Comparison of ENCODE assay signal across 1 cellular context in genomic region chr13:93635687-93636086, GRCh38.
TF ChIP-seq lines count a peak whose summit lies in the region.

No MANE protein-coding gene starts in this region.

TF ChIP-seq in H1, 55 proteins besides CTCF, POLR2A, EP300 and RAD21:
- no peak for TF ChIP-seq SUZ12 (IDR thresholded peaks at IDR 0.05; ENCODE audit: low read length)
- no peak for TF ChIP-seq SIN3A (conservative IDR thresholded peaks at IDR 0.05 in 1 of 2, IDR thresholded peaks at IDR 0.05 in 1 of 2; ENCODE audit: low read depth in 1 of 2, low read length in 2 of 2)
- TF ChIP-seq TCF12 (IDR thresholded peaks at IDR 0.05; ENCODE audit: low read depth, low read length): no peak
- no peak for TF ChIP-seq CBX8 (IDR thresholded peaks at IDR 0.05; ENCODE audit: borderline replicate concordance, low read depth, low read length)
- TF ChIP-seq GABPA (IDR thresholded peaks at IDR 0.05; ENCODE audit: borderline replicate concordance, insufficient read depth, low read length): no peak
- no peak for TF ChIP-seq CHD2 (IDR thresholded peaks at IDR 0.05; ENCODE audit: low read length)
- no peak for TF ChIP-seq HDAC6 (IDR thresholded peaks at IDR 0.05; ENCODE audit: low read depth, low read length)
- no peak for TF ChIP-seq JUN (IDR thresholded peaks at IDR 0.05; ENCODE audit: low read depth, low read length)
- no peak for TF ChIP-seq MAX (IDR thresholded peaks at IDR 0.05)
- no peak for TF ChIP-seq ATF3 (IDR thresholded peaks at IDR 0.05; ENCODE audit: insufficient read depth, low read depth, low read length)
- no peak for TF ChIP-seq YY1 (IDR thresholded peaks at IDR 0.05; ENCODE audit: low read depth, low read length)
TF ChIP-seq in H1: peak in this region for 0.
